ENCODE assay signal across 9 cellular contexts in the genomic region with DNA sequence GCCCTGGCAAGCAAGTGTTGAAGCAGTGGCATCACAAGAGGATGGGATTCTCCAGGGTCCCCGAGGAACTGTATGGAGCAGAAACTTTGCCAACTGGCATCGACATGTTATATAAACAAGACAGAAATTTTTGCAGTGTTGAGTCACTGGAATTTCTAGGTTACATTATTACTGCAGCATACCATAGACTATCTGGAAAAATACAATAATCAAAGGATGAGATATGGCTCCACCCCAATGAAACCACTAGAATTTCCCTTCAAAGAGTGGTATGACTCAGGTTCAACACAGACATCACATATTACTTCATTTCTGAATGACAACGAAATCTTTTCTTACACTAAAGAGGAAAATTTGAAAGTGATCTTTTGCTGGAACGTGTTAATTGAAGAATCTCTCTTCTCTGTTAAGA.
DNase-seq lines count a peak whose midpoint lies in the region; ATAC-seq and TF ChIP-seq lines count a peak whose summit lies in the region.
"Had no signal": no experiment of that assay in that cellular context is flagged by ENCODE, and none has a peak within 500 bp of the region (broad histone marks: within the 10 kb centered on the region; RNA-seq: fewer than 3 reads in every experiment).

No MANE protein-coding gene starts in this region.

- H3K4ac ChIP-seq in IMR-90 (ENCODE audit: low read depth, low read length), result peak overlapping the region; percentile 99

- H3K27me3 ChIP-seq in IMR-90 (ENCODE audit: control insufficient read depth, insufficient read depth, low read length) (no peaks in the 10 kb centered on the region), osteoblast (ENCODE audit: insufficient read depth, low read length) (no peaks in the 10 kb centered on the region)
- H3K27me3 ChIP-seq: tibial nerve had no signal

- H3K23ac ChIP-seq in IMR-90 (ENCODE audit: low read depth, low read length), result peak overlapping the region; percentile 96

- no peaks in the 10 kb centered on the region for H3K36me3 ChIP-seq in IMR-90 (ENCODE audit: control insufficient read depth, insufficient read depth, low read length)
- H3K36me3 ChIP-seq in osteoblast (ENCODE audit: insufficient read depth, low read length), result no peaks in the 10 kb centered on the region
- H3K36me3 ChIP-seq: tibial nerve had no signal

- peak overlapping the region; percentile 100 for H2BK20ac ChIP-seq in IMR-90 (ENCODE audit: low read depth, low read length)

- H4K91ac ChIP-seq in IMR-90 (ENCODE audit: insufficient read depth, low read depth, low read length), result peak overlapping the region; percentile 99

- no peak for TF ChIP-seq RAD21 in IMR-90 (IDR thresholded peaks at IDR 0.05; ENCODE audit: low read length)

- no peaks in the 10 kb centered on the region for H3K79me2 ChIP-seq in osteoblast (ENCODE audit: insufficient read depth, low read length)

- peak overlapping the region; percentile 99 for H2BK5ac ChIP-seq in IMR-90 (ENCODE audit: low read depth, low read length, poor library complexity, severe bottlenecking)

- no peaks in the 10 kb centered on the region for H4K20me1 ChIP-seq in IMR-90 (ENCODE audit: insufficient read depth, low read length)
- no peaks in the 10 kb centered on the region for H4K20me1 ChIP-seq in osteoblast (ENCODE audit: insufficient read depth, low read length)

- no peaks in the 10 kb centered on the region for H3K79me1 ChIP-seq in IMR-90 (ENCODE audit: low read depth in 1 of 2, low read length in 2 of 2)

- peak overlapping the region; percentile 71 to 95; a peak in 3 of 4 replicates for H4K8ac ChIP-seq in IMR-90 (ENCODE audit: low read depth in 2 of 2, low read length in 2 of 2)

- H3K18ac ChIP-seq in IMR-90 (ENCODE audit: low read depth, low read length), result peak overlapping the region; percentile 96

- peak overlapping the region; percentile 74 for H3K56ac ChIP-seq in IMR-90 (ENCODE audit: extremely low read depth, insufficient read depth, low read length)

- POLR2A ChIA-PET in IMR-90 (lab: Charles Lee; ENCODE audit: unreplicated experiment), result no interaction called here

- no peak for TF ChIP-seq POLR2A in IMR-90 (IDR thresholded peaks at IDR 0.05; ENCODE audit: low read depth, low read length)

- DNase-seq in NCI-H510A treated with DMSO at 0.1 percent for 48 hours (lab: John Stamatoyannopoulos, UW) (peak; percentile 64), NCI-H510A (lab: John Stamatoyannopoulos, UW) (no peak), IMR-90 (peak; percentile 93), dermis blood vessel endothelial cell (peak; percentile 60), osteoblast (ENCODE audit: insufficient read length, low spot score, missing footprints) (peak; percentile 66), NCI-H2227 (lab: John Stamatoyannopoulos, UW; ENCODE audit: unreplicated experiment) (no peak), NCI-H2196 (lab: John Stamatoyannopoulos, UW; ENCODE audit: unreplicated experiment) (no peak)
- no peak for DNase-seq in NK-92 treated with Interleukin-12 subunit alpha and Interleukin-12 subunit beta, amount 100 ng/mL, for 24 hours (lab: John Stamatoyannopoulos, UW)

- H4K5ac ChIP-seq in IMR-90 (ENCODE audit: low read depth, low read length), result peak overlapping the region; percentile 65; the same call in 1 of the 2 replicates

- in situ Hi-C loops in IMR-90 (cut with MboI; ENCODE audit: low sequenced_read_pairs), result loop anchor here (25.0 kb wide), 1 partner anchor 1540 kb away; no protein-coding TSS in a partner anchor

- H3K4me1 ChIP-seq in IMR-90 (ENCODE audit: control insufficient read depth, insufficient read depth, low read length) (peaks cover 6% of the 10 kb centered on the region), osteoblast (ENCODE audit: insufficient read depth, low read length) (peaks cover 18% of the 10 kb centered on the region)

- H3K14ac ChIP-seq in IMR-90 (replicated peaks; ENCODE audit: low read depth, low read length), result peak overlapping the region; percentile 97

- dilution Hi-C loops in IMR-90 (cut with HindIII; ENCODE audit: low sequenced_read_pairs, unreplicated experiment), result no loop called here

- no TSS peak for BruUV-seq in IMR-90 (replicated peaks; lab: Mats Ljungman, UMichigan)

- CTCF ChIA-PET in IMR-90 (lab: Yijun Ruan, JAX), result no interaction called here

- peaks cover 9% of the 10 kb centered on the region; the same call in 1 of the 2 replicates for H3K9me1 ChIP-seq in IMR-90 (ENCODE audit: insufficient read depth, low read length)

- H2AK5ac ChIP-seq in IMR-90 (ENCODE audit: low read depth, low read length), result peak overlapping the region; percentile 96

- H3K4me2 ChIP-seq in IMR-90 (ENCODE audit: low read depth, low read length) (peak overlapping the region; percentile 69), osteoblast (ENCODE audit: insufficient read depth, low read length) (peak overlapping the region; percentile 49)

- peak; percentile 96 for ATAC-seq in IMR-90 (ENCODE audit: low read depth)

- no CpG with 5 or more reads among the region's 4 CpGs for WGBS in IMR-90 (ENCODE audit: extremely low coverage in 2 of 2, insufficient read length in 1 of 2), 2 experiments

- H3K27ac ChIP-seq in IMR-90 (ENCODE audit: insufficient read depth, low read length) (peak overlapping the region; percentile 96), osteoblast (ENCODE audit: low read depth, low read length) (peak overlapping the region; percentile 94)
- H3K27ac ChIP-seq: tibial nerve had no signal

- H2AFZ ChIP-seq in IMR-90 (replicated peaks; ENCODE audit: low read length, poor library complexity), result peak overlapping the region; percentile 91
- H2AFZ ChIP-seq in osteoblast (ENCODE audit: low read length), result no peak overlapping the region

- H3K9ac ChIP-seq in IMR-90 (ENCODE audit: low read depth, low read length), result peak overlapping the region; percentile 42; the same call in 1 of the 2 replicates

- peak overlapping the region; percentile 100 for H2BK15ac ChIP-seq in IMR-90 (ENCODE audit: low read depth, low read length)

- peak overlapping the region; percentile 85 for H2AK9ac ChIP-seq in IMR-90 (replicated peaks; ENCODE audit: low read depth, low read length, poor library complexity)

- intact Hi-C loops in IMR-90 (cut with micrococcal nuclease), result loop anchor here (1.0 to 10.0 kb wide), 3 partner anchors 23 to 107 kb away; no protein-coding TSS in a partner anchor

- peak overlapping the region; percentile 100 for H2BK120ac ChIP-seq in IMR-90 (ENCODE audit: low read depth, low read length)

- H3K9me3 ChIP-seq in IMR-90 (ENCODE audit: control insufficient read depth, insufficient read depth, low read length) (no peaks in the 10 kb centered on the region), osteoblast (ENCODE audit: low read depth, low read length) (no peaks in the 10 kb centered on the region)
- H3K9me3 ChIP-seq: tibial nerve had no signal

- TF ChIP-seq CTCF in IMR-90 (conservative IDR thresholded peaks at IDR 0.05; ENCODE audit: low read depth, low read length), result no peak
- no peak for TF ChIP-seq CTCF in osteoblast (IDR thresholded peaks at IDR 0.05; ENCODE audit: extremely low read depth, low read depth, low read length)

- H3K4me3 ChIP-seq in IMR-90 (ENCODE audit: insufficient read depth, low read depth, low read length) (no peak overlapping the region), osteoblast (ENCODE audit: insufficient read depth, low read length) (no peak overlapping the region)
- H3K4me3 ChIP-seq: tibial nerve had no signal

TF ChIP-seq in IMR-90, 13 proteins besides CTCF, POLR2A, EP300 and RAD21:
- TF ChIP-seq, protein P1, sequence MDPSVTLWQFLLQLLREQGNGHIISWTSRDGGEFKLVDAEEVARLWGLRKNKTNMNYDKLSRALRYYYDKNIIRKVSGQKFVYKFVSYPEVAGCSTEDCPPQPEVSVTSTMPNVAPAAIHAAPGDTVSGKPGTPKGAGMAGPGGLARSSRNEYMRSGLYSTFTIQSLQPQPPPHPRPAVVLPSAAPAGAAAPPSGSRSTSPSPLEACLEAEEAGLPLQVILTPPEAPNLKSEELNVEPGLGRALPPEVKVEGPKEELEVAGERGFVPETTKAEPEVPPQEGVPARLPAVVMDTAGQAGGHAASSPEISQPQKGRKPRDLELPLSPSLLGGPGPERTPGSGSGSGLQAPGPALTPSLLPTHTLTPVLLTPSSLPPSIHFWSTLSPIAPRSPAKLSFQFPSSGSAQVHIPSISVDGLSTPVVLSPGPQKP (IDR thresholded peaks at IDR 0.05; ENCODE audit: borderline replicate concordance, low read depth, low read length), result no peak
- no peak for TF ChIP-seq CHD1 (IDR thresholded peaks at IDR 0.05; ENCODE audit: low read depth, low read length)
- 0 out of 2 replicates have a peak, but pooled peaks have one; percentile 50 for TF ChIP-seq NFE2L2 (IDR thresholded peaks at IDR 0.05; ENCODE audit: low read depth, low read length)
- TF ChIP-seq SMC3 (IDR thresholded peaks at IDR 0.05; ENCODE audit: low read depth, low read length), result peak; percentile 10; the same call in 1 of the 2 replicates
- peak; percentile 38; the same call in 1 of the 2 replicates for TF ChIP-seq BHLHE40 (IDR thresholded peaks at IDR 0.05; ENCODE audit: low read depth, low read length)
- no peak for TF ChIP-seq MAZ (IDR thresholded peaks at IDR 0.05; ENCODE audit: borderline replicate concordance, low read depth, low read length)
- TF ChIP-seq FOS (IDR thresholded peaks at IDR 0.05; ENCODE audit: low read depth, low read length), result peak; percentile 85
- peak; percentile 1; the same call in 1 of the 2 replicates for TF ChIP-seq MAFK (IDR thresholded peaks at IDR 0.05; ENCODE audit: low read depth, low read length)
- TF ChIP-seq, protein P2, sequence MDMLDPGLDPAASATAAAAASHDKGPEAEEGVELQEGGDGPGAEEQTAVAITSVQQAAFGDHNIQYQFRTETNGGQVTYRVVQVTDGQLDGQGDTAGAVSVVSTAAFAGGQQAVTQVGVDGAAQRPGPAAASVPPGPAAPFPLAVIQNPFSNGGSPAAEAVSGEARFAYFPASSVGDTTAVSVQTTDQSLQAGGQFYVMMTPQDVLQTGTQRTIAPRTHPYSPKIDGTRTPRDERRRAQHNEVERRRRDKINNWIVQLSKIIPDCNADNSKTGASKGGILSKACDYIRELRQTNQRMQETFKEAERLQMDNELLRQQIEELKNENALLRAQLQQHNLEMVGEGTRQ (IDR thresholded peaks at IDR 0.05; ENCODE audit: low read depth, low read length), result no peak
- no peak for TF ChIP-seq RFX5 (IDR thresholded peaks at IDR 0.05; ENCODE audit: low read depth, low read length)
- no peak for TF ChIP-seq RCOR1 (IDR thresholded peaks at IDR 0.05; ENCODE audit: insufficient replicate concordance, low read length)
- no peak; the same call in 1 of the 2 replicates for TF ChIP-seq CEBPB (IDR thresholded peaks at IDR 0.05; ENCODE audit: low read depth, low read length)
- no peak for TF ChIP-seq MXI1 (IDR thresholded peaks at IDR 0.05; ENCODE audit: borderline replicate concordance, low read depth, low read length)

Comparison
In these comparisons a context has a peak if more than half of its experiments do, and no peak if none do; other contexts are left out.
1. DNase-seq: peak in NCI-H510A treated with DMSO at 0.1 percent for 48 hours (single experiment), IMR-90 (single experiment), dermis blood vessel endothelial cell (single experiment) and osteoblast (single experiment); none in NCI-H510A (single experiment), NK-92 treated with Interleukin-12 subunit alpha and Interleukin-12 subunit beta, amount 100 ng/mL, for 24 hours (single experiment), NCI-H2227 (single experiment) and NCI-H2196 (single experiment).